15 cellular contexts compared by ENCODE assay signal in the genomic region with DNA sequence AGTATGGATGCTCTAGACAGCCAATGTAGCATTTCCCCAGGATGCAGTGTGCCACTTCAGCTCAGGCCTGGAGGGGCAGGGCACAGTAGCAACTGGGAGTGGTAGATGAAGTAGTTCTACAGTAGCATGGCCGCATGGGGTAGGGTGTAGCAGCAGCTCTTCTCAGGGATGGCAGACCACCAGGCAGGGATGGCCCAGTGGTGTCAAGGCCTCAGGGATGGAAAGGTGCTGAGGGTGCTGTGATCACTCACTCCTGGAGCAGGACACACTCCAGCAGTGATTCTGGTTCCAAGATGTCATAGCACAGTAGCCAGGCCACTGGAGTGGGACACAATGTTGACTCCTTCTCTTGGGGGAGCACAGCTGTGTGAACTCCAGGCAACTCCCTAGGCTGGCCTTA.
A peak's percentile ranks its signal among the peaks of the same experiment; 100 is the strongest.
DNase-seq lines count a peak whose midpoint lies in the region; ATAC-seq and TF ChIP-seq lines count a peak whose summit lies in the region.
"Had no signal": no experiment of that assay in that cellular context is flagged by ENCODE, and none has a peak within 500 bp of the region (broad histone marks: within the 10 kb centered on the region; RNA-seq: fewer than 3 reads in every experiment).

No MANE protein-coding gene starts in this region.

- DNase-seq in GM03348 (ENCODE audit: low spot score), result peak; percentile 1
- DNase-seq in HuH-7 (ENCODE audit: low spot score), result peak; percentile 0
- DNase-seq in islet precursor cell, result peak; percentile 48
- DNase-seq in sigmoid colon, result peak; percentile 48
- DNase-seq in DMS 273 treated with DMSO at 0.1 percent for 48 hours (lab: John Stamatoyannopoulos, UW), result no peak
- no peak for DNase-seq in chondrocyte (ENCODE audit: low spot score)
- DNase-seq: C1 segment of cervical spinal cord; Calu3; CD4-positive, alpha-beta T cell; DMS79; HFFc6 had no signal

- H3K4me1 Mint-ChIP-seq in chondrocyte (ENCODE audit: low read depth), result no peaks in the 10 kb centered on the region
- H3K4me1 Mint-ChIP-seq: B cell had no signal

- H3K27me3 Mint-ChIP-seq in chondrocyte (ENCODE audit: low read depth), result peaks cover 4% of the 10 kb centered on the region

- TF ChIP-seq CTCF in sigmoid colon (IDR thresholded peaks at IDR 0.05), result no peak
- TF ChIP-seq CTCF in chondrocyte (IDR thresholded peaks at IDR 0.05), result no peak

- no peak overlapping the region for H3K27ac Mint-ChIP-seq in chondrocyte (ENCODE audit: unreplicated experiment)
- H3K27ac Mint-ChIP-seq: B cell; CD4-positive, alpha-beta T cell; HFFc6 had no signal

- no peak for TF ChIP-seq EP300 in sigmoid colon (IDR thresholded peaks at IDR 0.05)

- H3K9me3 Mint-ChIP-seq in chondrocyte (ENCODE audit: low read depth), result peaks cover 45% of the 10 kb centered on the region

- no peaks in the 10 kb centered on the region for H3K4me1 ChIP-seq in sigmoid colon
- H3K4me1 ChIP-seq: HAP-1 had no signal

- no peak for ATAC-seq in GM18868 (IDR thresholded peaks at IDR 0.05; ENCODE audit: unreplicated experiment)

- peaks cover 10% of the 10 kb centered on the region for H3K36me3 Mint-ChIP-seq in chondrocyte (ENCODE audit: low read depth)

- H3K4me3 Mint-ChIP-seq in chondrocyte (ENCODE audit: unreplicated experiment), result no peak overlapping the region
- H3K4me3 Mint-ChIP-seq: B cell; CD4-positive, alpha-beta T cell; HFFc6 had no signal

- intact Hi-C loops in sigmoid colon (cut with DNase I), result no loop called here

- no peak overlapping the region for H3K27ac ChIP-seq in sigmoid colon
- H3K27ac ChIP-seq: HL-60 had no signal

- no peaks in the 10 kb centered on the region for H3K27me3 ChIP-seq in sigmoid colon

- 95 to 97% methylated on average over 1 of the region's 1 CpG for WGBS in sigmoid colon, 2 donors

- no peak for TF ChIP-seq POLR2A in sigmoid colon (IDR thresholded peaks at IDR 0.05)

- H3K9me3 ChIP-seq in sigmoid colon, result peaks cover 0 to 18% (median 7%) of the 10 kb centered on the region in 4 donors
- H3K9me3 ChIP-seq: HAP-1 had no signal

- H3K4me3 ChIP-seq in sigmoid colon, result no peak overlapping the region
- H3K4me3 ChIP-seq: HAP-1 had no signal

- no peaks in the 10 kb centered on the region for H3K36me3 ChIP-seq in sigmoid colon
- H3K36me3 ChIP-seq: HAP-1 had no signal

Comparison
In these comparisons a context has a peak if more than half of its experiments do, and no peak if none do; other contexts are left out.
1. DNase-seq: peak in GM03348 (single experiment), HuH-7 (single experiment), islet precursor cell (single experiment) and sigmoid colon (single experiment); none in DMS 273 treated with DMSO at 0.1 percent for 48 hours (single experiment) and chondrocyte (single experiment).